8 cellular contexts compared by ENCODE assay signal in the genomic region with DNA sequence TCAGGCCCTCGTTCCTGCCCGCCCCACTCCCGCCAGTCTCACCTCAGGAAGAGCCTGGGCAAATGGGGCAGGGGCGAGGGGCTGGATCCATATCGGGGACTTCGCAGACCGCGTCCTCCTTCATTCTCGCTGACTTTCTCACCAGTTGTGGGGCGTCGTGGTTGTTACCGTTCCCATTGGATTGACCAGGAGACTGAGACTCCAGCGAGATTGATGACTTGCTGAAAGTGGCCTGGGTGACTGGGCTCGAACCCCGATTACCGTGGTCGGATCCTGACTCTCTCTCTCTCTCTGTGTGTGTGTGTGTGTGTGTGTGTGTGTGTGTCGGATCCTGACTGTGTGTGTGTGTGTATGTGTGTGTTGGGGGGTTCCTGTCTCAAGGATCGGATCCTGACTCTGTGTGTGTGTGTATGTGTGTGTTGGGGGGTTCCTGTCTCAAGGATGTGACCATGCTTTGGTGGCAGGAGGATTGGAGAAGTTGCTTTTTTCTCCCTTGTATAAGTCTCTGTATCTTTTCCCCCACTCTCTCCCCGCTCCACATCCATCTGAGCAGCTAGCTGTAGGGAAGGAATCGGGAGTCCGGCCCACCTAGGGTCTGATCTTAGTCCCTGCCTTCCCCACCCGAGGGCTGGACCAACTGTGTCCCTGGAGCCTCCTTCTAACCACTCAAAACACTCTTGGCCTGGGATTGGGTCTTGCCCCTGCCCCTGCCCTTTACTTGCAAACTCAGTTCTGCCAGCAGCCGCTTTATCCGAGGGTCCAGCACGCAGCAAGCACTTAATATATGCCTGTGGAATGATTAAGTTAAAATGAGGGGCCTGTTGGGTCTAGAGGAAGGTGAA. TPM values are rescaled to one million over a fixed set of nuclear protein-coding genes. Genes with fewer than 3 reads are reported as not detected.
DNase-seq lines count a peak whose midpoint lies in the region; ATAC-seq and TF ChIP-seq lines count a peak whose summit lies in the region.

No MANE protein-coding gene starts in this region.

- H3K36me3 Mint-ChIP-seq in CD4-positive, alpha-beta memory T cell: peaks cover 0 to 15% of the 10 kb centered on the region in 2 donors
- H3K36me3 Mint-ChIP-seq in activated naive CD8-positive, alpha-beta T cell treated with anti-CD3 and anti-CD28 coated beads for 36 hours: no peaks in the 10 kb centered on the region

- H3K27ac ChIP-seq in CD4-positive, alpha-beta memory T cell (ENCODE audit: low read depth, low read length): peak overlapping the region; percentile 84
- H3K27ac ChIP-seq in HUES6 (ENCODE audit: low read depth, low read length) (no peak overlapping the region), right cardiac atrium (ENCODE audit: low read length) (peak overlapping the region; percentile 63)

- 9% methylated on average over 26 of the region's 26 CpGs for WGBS in right cardiac atrium

- H3K4me3 ChIP-seq in CD4-positive, alpha-beta memory T cell (ENCODE audit: low read length in 2 of 2): peak overlapping the region; percentile 81 to 88
- H3K4me3 ChIP-seq in HUES6 (ENCODE audit: low read depth, low read length) (peak overlapping the region; percentile 89), right cardiac atrium (ENCODE audit: low read length) (peak overlapping the region; percentile 90), skeletal muscle satellite cell (ENCODE audit: low read length) (peak overlapping the region; percentile 87)

- H3K4me3 Mint-ChIP-seq in CD4-positive, alpha-beta memory T cell: peak overlapping the region; percentile 85 to 99 (median 98)
- H3K4me3 Mint-ChIP-seq in activated naive CD8-positive, alpha-beta T cell treated with anti-CD3 and anti-CD28 coated beads for 36 hours: peak overlapping the region; percentile 82

- no peaks in the 10 kb centered on the region for H3K9me3 ChIP-seq in CD4-positive, alpha-beta memory T cell (ENCODE audit: control insufficient read depth in 1 of 2, low read length in 2 of 2)
- no peaks in the 10 kb centered on the region for H3K9me3 ChIP-seq in HUES6 (ENCODE audit: control insufficient read depth, insufficient read depth, low read depth, low read length)
- no peaks in the 10 kb centered on the region for H3K9me3 ChIP-seq in right cardiac atrium (ENCODE audit: control insufficient read depth, low read length)
- H3K9me3 ChIP-seq in skeletal muscle satellite cell (replicated peaks; ENCODE audit: low read length): no peaks in the 10 kb centered on the region

- CTCF ChIA-PET in CD4-positive, alpha-beta memory T cell (lab: Charles Lee; ENCODE audit: partially characterized antibody): interaction anchor here (3.7 kb wide), 1 partner anchor 52 kb away, joined by 19 read pairs; no protein-coding TSS in a partner anchor

- H3K4me1 Mint-ChIP-seq in CD4-positive, alpha-beta memory T cell: peaks cover 55 to 89% (median 73%) of the 10 kb centered on the region in 4 donors
- peaks cover 62% of the 10 kb centered on the region for H3K4me1 Mint-ChIP-seq in activated naive CD8-positive, alpha-beta T cell treated with anti-CD3 and anti-CD28 coated beads for 36 hours

- no peaks in the 10 kb centered on the region for H3K27me3 Mint-ChIP-seq in CD4-positive, alpha-beta memory T cell
- no peaks in the 10 kb centered on the region for H3K27me3 Mint-ChIP-seq in activated naive CD8-positive, alpha-beta T cell treated with anti-CD3 and anti-CD28 coated beads for 36 hours

- POLR2A ChIA-PET in CD4-positive, alpha-beta memory T cell (lab: Charles Lee; ENCODE audit: partially characterized antibody): interaction anchor here (1.2 to 16.3 kb wide), 2 partner anchors 51 to 343 kb away, joined by 3 to 331 read pairs; no protein-coding TSS in a partner anchor

- peak in 1 of 5 donors; percentile 45 for DNase-seq in CD4-positive, alpha-beta memory T cell
- no peak for DNase-seq in activated naive CD8-positive, alpha-beta T cell treated with anti-CD3 and anti-CD28 coated beads for 36 hours
- DNase-seq in right cardiac atrium: peak; percentile 68 to 86 (median 76)
- DNase-seq in activated gamma-delta T cell treated with Interleukin-2 at 50 U/mL for 16 hours: no peak
- no peak for DNase-seq in GM13977 (ENCODE audit: low spot score)

- ATAC-seq in right cardiac atrium (peak; percentile 3 to 13), HG02610 (IDR thresholded peaks at IDR 0.05; ENCODE audit: unreplicated experiment) (no peak)

- H3K27ac Mint-ChIP-seq in CD4-positive, alpha-beta memory T cell: peak overlapping the region; percentile 78 to 99 (median 97)
- peak overlapping the region; percentile 63 for H3K27ac Mint-ChIP-seq in activated naive CD8-positive, alpha-beta T cell treated with anti-CD3 and anti-CD28 coated beads for 36 hours

- H3K9me3 Mint-ChIP-seq in CD4-positive, alpha-beta memory T cell: peaks cover 0 to 2% (median 0%) of the 10 kb centered on the region in 8 donors
- no peaks in the 10 kb centered on the region for H3K9me3 Mint-ChIP-seq in activated naive CD8-positive, alpha-beta T cell treated with anti-CD3 and anti-CD28 coated beads for 36 hours

- peak overlapping the region; percentile 83 for H3K9ac ChIP-seq in HUES6 (ENCODE audit: low read length)
- peak overlapping the region; percentile 94 for H3K9ac ChIP-seq in skeletal muscle satellite cell (ENCODE audit: low read depth, low read length)

- no peak for TF ChIP-seq CTCF in GM13977 (IDR thresholded peaks at IDR 0.05; ENCODE audit: extremely low read depth, insufficient read depth, missing control alignments)

- in situ Hi-C loops in GM13977 (cut with MboI; ENCODE audit: low pct_unique_long_range_greater_than_20kb, low sequenced_read_pairs, unreplicated experiment): loop anchor here (10.0 kb wide), 1 partner anchor 52 kb away; no protein-coding TSS in a partner anchor

- H3K4me1 ChIP-seq in CD4-positive, alpha-beta memory T cell (ENCODE audit: insufficient read depth, low read length): peaks cover 90% of the 10 kb centered on the region
- H3K4me1 ChIP-seq in HUES6 (ENCODE audit: control insufficient read depth, insufficient read depth, low read length): peaks cover 45% of the 10 kb centered on the region
- H3K4me1 ChIP-seq in right cardiac atrium (ENCODE audit: control insufficient read depth, insufficient read depth, low read length): peaks cover 8% of the 10 kb centered on the region
- H3K4me1 ChIP-seq in skeletal muscle satellite cell (ENCODE audit: control insufficient read depth, insufficient read depth, low read length): peaks cover 32% of the 10 kb centered on the region

- H3K36me3 ChIP-seq in CD4-positive, alpha-beta memory T cell (ENCODE audit: insufficient read depth, low read length): no peaks in the 10 kb centered on the region
- H3K36me3 ChIP-seq in HUES6 (ENCODE audit: control insufficient read depth, insufficient read depth, low read length) (peaks cover 7% of the 10 kb centered on the region), skeletal muscle satellite cell (ENCODE audit: insufficient read depth, low read length) (peaks cover 9% of the 10 kb centered on the region)

- no peaks in the 10 kb centered on the region for H3K27me3 ChIP-seq in CD4-positive, alpha-beta memory T cell (ENCODE audit: insufficient read depth, low read length)
- H3K27me3 ChIP-seq in HUES6 (ENCODE audit: control insufficient read depth, insufficient read depth, low read length) (no peaks in the 10 kb centered on the region), right cardiac atrium (ENCODE audit: control insufficient read depth, insufficient read depth) (no peaks in the 10 kb centered on the region), skeletal muscle satellite cell (ENCODE audit: control insufficient read depth, insufficient read depth, low read length) (no peaks in the 10 kb centered on the region)

- peak overlapping the region; percentile 87 for H3K4me2 ChIP-seq in skeletal muscle satellite cell (ENCODE audit: low read length)

- intact Hi-C loops in CD4-positive, alpha-beta memory T cell (cut with micrococcal nuclease): loop anchor here (5.0 kb wide), 1 partner anchor 150 kb away; no protein-coding TSS in a partner anchor
- intact Hi-C loops in right cardiac atrium (cut with DNase I): loop anchor here (5.0 to 10.0 kb wide), 2 partner anchors 52 to 55 kb away; no protein-coding TSS in a partner anchor

RNA-seq across cellular contexts. Expression of a gene that starts 0.6 kb away (rescaled TPM):
- 10 to 100 TPM; 22.7 to 24.1 TPM for total RNA-seq in CD4-positive, alpha-beta memory T cell
- polyA plus RNA-seq in CD4-positive, alpha-beta memory T cell: 10 to 100 TPM; 10.6 to 29.1 TPM
- total RNA-seq in activated naive CD8-positive, alpha-beta T cell treated with anti-CD3 and anti-CD28 coated beads for 36 hours: 1 to 10 TPM; 6.8 to 7.8 TPM
- total RNA-seq in right cardiac atrium: 10 to 100 TPM; 11.6 to 22.3 (median 13.8) TPM
- 11.7 TPM for polyA plus RNA-seq in right cardiac atrium
- 21.6 and 22.3 TPM in 2 replicates for total RNA-seq in skeletal muscle satellite cell (2012; rRNA removed)

RNA-seq across cellular contexts. Expression of a gene that starts 16.9 kb away (rescaled TPM):
- under 1 TPM; 0.17 to 0.58 TPM for total RNA-seq in CD4-positive, alpha-beta memory T cell
- not detected for polyA plus RNA-seq in CD4-positive, alpha-beta memory T cell
- 10 to 100 TPM; 27.3 to 30.4 TPM for total RNA-seq in activated naive CD8-positive, alpha-beta T cell treated with anti-CD3 and anti-CD28 coated beads for 36 hours
- 1 to 10 TPM in 1 of 4 donors, under 1 TPM in 3; 0.25 to 1.1 (median 0.62) TPM for total RNA-seq in right cardiac atrium
- polyA plus RNA-seq in right cardiac atrium: 0.86 TPM
- 8.1 and 9.8 TPM in 2 replicates for total RNA-seq in skeletal muscle satellite cell (2012; rRNA removed)

Comparison
In these comparisons a context has a peak if more than half of its experiments do, and no peak if none do; other contexts are left out.
1. DNase-seq: peak in right cardiac atrium (3 of 3); none in activated naive CD8-positive, alpha-beta T cell treated with anti-CD3 and anti-CD28 coated beads for 36 hours (single experiment), activated gamma-delta T cell treated with Interleukin-2 at 50 U/mL for 16 hours (single experiment) and GM13977 (single experiment).
2. RNA of a gene that starts 16.9 kb away (total RNA-seq): 27.3 to 30.4 TPM in activated naive CD8-positive, alpha-beta T cell treated with anti-CD3 and anti-CD28 coated beads for 36 hours; 0.25 to 1.1 TPM in right cardiac atrium and 0.17 to 0.58 TPM in CD4-positive, alpha-beta memory T cell; every median in the first group is over 10 times any median in the second.
3. Peak in every context shown above with its lines, with median percentiles within 50 percentile points of each other: H3K4me3 ChIP-seq.